Comparison of ENCODE assay signal across 1 cellular context in the genomic region with DNA sequence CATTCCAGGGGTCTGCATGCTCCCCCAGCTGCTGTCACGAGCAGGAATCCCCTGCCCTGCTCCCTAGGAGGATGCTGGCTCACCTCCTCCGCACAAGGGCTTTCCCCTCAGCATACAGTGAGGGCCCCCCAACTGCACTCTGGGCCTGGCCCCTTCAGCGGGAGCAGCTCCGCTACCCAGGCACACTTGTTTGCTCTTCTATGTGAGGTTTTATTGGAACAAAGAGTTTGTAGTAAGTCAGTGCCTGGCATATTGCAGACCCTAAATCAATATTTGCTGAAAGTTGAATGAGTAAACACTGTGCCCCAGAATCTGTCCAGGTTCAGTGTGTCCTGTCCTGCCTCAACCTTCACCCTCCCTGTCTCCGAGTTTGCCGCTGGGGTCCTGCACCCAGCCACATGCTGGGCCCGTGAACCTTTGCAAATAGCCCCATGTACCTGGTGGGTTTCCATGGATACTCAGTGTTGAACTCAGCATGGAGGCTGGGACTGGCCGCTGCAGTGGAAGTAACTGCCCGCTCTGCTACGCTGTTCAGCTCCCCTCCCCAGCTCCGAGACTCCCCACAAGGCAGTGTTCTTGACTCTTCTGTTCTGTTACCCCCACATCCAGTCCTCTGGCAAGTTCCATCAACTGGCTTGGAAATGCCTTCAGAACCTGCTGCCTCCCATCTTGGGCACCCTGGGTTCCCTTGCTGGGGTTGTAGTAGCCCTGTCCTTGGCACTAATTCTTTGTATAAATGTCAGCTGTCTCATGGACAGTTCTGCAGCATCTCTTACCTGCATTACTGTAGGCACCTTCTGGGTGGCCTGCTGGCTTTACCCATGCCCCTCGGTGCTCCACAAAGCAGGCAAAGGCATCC.
A peak's percentile ranks its signal among the peaks of the same experiment; 100 is the strongest.
TF ChIP-seq lines count a peak whose summit lies in the region.

No MANE protein-coding gene starts in this region.

TF ChIP-seq in HepG2, 621 proteins besides CTCF, POLR2A, EP300 and RAD21 (continued from another document and continues in another):
- no peak for TF ChIP-seq NFRKB (IDR thresholded peaks at IDR 0.05)
- no peak; the same call in 1 of the 2 replicates for TF ChIP-seq ZMAT3 (CRISPR knock-in tag; conservative IDR thresholded peaks at IDR 0.05)
- TF ChIP-seq, protein P1, sequence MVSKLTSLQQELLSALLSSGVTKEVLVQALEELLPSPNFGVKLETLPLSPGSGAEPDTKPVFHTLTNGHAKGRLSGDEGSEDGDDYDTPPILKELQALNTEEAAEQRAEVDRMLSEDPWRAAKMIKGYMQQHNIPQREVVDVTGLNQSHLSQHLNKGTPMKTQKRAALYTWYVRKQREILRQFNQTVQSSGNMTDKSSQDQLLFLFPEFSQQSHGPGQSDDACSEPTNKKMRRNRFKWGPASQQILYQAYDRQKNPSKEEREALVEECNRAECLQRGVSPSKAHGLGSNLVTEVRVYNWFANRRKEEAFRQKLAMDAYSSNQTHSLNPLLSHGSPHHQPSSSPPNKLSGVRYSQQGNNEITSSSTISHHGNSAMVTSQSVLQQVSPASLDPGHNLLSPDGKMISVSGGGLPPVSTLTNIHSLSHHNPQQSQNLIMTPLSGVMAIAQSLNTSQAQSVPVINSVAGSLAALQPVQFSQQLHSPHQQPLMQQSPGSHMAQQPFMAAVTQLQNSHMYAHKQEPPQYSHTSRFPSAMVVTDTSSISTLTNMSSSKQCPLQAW (CRISPR knock-in tag; IDR thresholded peaks at IDR 0.05) = peak; percentile 94
- no peak for TF ChIP-seq ZFP82 (CRISPR knock-in tag; IDR thresholded peaks at IDR 0.05; ENCODE audit: borderline replicate concordance)
- TF ChIP-seq, protein P2, sequence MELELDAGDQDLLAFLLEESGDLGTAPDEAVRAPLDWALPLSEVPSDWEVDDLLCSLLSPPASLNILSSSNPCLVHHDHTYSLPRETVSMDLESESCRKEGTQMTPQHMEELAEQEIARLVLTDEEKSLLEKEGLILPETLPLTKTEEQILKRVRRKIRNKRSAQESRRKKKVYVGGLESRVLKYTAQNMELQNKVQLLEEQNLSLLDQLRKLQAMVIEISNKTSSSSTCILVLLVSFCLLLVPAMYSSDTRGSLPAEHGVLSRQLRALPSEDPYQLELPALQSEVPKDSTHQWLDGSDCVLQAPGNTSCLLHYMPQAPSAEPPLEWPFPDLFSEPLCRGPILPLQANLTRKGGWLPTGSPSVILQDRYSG (CRISPR knock-in tag; IDR thresholded peaks at IDR 0.05) = no peak
- TF ChIP-seq XRCC5 (optimal IDR thresholded peaks at IDR 0.05; ENCODE audit: low read length) = peak; percentile 57
- TF ChIP-seq ADNP (CRISPR knock-in tag; IDR thresholded peaks at IDR 0.05) = no peak
- peak in 1 of 2 experiments; percentile 42; a peak in 2 of 4 replicates for TF ChIP-seq NR2F1 (CRISPR knock-in tag; IDR thresholded peaks at IDR 0.05)
- TF ChIP-seq FOXJ3 (CRISPR knock-in tag; IDR thresholded peaks at IDR 0.05; ENCODE audit: borderline replicate concordance) = peak; percentile 95
- peak; percentile 75; the same call in 1 of the 2 replicates for TF ChIP-seq ZNF557 (CRISPR knock-in tag; IDR thresholded peaks at IDR 0.05)
- TF ChIP-seq ZFP37 (CRISPR knock-in tag; IDR thresholded peaks at IDR 0.05; ENCODE audit: borderline replicate concordance) = 0 out of 2 replicates have a peak, but pooled peaks have one; percentile 40
- TF ChIP-seq ARNTL (CRISPR knock-in tag; IDR thresholded peaks at IDR 0.05) = peak; percentile 70; the same call in 1 of the 2 replicates
- TF ChIP-seq, protein P3, sequence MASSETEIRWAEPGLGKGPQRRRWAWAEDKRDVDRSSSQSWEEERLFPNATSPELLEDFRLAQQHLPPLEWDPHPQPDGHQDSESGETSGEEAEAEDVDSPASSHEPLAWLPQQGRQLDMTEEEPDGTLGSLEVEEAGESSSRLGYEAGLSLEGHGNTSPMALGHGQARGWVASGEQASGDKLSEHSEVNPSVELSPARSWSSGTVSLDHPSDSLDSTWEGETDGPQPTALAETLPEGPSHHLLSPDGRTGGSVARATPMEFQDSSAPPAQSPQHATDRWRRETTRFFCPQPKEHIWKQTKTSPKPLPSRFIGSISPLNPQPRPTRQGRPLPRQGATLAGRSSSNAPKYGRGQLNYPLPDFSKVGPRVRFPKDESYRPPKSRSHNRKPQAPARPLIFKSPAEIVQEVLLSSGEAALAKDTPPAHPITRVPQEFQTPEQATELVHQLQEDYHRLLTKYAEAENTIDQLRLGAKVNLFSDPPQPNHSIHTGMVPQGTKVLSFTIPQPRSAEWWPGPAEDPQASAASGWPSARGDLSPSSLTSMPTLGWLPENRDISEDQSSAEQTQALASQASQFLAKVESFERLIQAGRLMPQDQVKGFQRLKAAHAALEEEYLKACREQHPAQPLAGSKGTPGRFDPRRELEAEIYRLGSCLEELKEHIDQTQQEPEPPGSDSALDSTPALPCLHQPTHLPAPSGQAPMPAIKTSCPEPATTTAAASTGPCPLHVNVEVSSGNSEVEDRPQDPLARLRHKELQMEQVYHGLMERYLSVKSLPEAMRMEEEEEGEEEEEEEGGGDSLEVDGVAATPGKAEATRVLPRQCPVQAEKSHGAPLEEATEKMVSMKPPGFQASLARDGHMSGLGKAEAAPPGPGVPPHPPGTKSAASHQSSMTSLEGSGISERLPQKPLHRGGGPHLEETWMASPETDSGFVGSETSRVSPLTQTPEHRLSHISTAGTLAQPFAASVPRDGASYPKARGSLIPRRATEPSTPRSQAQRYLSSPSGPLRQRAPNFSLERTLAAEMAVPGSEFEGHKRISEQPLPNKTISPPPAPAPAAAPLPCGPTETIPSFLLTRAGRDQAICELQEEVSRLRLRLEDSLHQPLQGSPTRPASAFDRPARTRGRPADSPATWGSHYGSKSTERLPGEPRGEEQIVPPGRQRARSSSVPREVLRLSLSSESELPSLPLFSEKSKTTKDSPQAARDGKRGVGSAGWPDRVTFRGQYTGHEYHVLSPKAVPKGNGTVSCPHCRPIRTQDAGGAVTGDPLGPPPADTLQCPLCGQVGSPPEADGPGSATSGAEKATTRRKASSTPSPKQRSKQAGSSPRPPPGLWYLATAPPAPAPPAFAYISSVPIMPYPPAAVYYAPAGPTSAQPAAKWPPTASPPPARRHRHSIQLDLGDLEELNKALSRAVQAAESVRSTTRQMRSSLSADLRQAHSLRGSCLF (CRISPR knock-in tag; IDR thresholded peaks at IDR 0.05; ENCODE audit: borderline replicate concordance) = no peak
- TF ChIP-seq, protein P4, sequence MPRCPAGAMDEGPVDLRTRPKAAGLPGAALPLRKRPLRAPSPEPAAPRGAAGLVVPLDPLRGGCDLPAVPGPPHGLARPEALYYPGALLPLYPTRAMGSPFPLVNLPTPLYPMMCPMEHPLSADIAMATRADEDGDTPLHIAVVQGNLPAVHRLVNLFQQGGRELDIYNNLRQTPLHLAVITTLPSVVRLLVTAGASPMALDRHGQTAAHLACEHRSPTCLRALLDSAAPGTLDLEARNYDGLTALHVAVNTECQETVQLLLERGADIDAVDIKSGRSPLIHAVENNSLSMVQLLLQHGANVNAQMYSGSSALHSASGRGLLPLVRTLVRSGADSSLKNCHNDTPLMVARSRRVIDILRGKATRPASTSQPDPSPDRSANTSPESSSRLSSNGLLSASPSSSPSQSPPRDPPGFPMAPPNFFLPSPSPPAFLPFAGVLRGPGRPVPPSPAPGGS (CRISPR knock-in tag; IDR thresholded peaks at IDR 0.05) = peak; percentile 79; the same call in 1 of the 2 replicates
- peak; percentile 97 for TF ChIP-seq ZNF772 (CRISPR knock-in tag; IDR thresholded peaks at IDR 0.05)
- TF ChIP-seq NPAS2 (CRISPR knock-in tag; IDR thresholded peaks at IDR 0.05; ENCODE audit: borderline replicate concordance) = no peak
- TF ChIP-seq ZNF354B (CRISPR knock-in tag; IDR thresholded peaks at IDR 0.05) = no peak
- TF ChIP-seq, protein P5, sequence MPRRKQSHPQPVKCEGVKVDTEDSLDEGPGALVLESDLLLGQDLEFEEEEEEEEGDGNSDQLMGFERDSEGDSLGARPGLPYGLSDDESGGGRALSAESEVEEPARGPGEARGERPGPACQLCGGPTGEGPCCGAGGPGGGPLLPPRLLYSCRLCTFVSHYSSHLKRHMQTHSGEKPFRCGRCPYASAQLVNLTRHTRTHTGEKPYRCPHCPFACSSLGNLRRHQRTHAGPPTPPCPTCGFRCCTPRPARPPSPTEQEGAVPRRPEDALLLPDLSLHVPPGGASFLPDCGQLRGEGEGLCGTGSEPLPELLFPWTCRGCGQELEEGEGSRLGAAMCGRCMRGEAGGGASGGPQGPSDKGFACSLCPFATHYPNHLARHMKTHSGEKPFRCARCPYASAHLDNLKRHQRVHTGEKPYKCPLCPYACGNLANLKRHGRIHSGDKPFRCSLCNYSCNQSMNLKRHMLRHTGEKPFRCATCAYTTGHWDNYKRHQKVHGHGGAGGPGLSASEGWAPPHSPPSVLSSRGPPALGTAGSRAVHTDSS (CRISPR knock-in tag; conservative IDR thresholded peaks at IDR 0.05) = 0 out of 2 replicates have a peak, but pooled peaks have one; percentile 50
- TF ChIP-seq MEIS2 (CRISPR knock-in tag; IDR thresholded peaks at IDR 0.05) = peak; percentile 85; the same call in 1 of the 2 replicates
- TF ChIP-seq RARA (CRISPR knock-in tag; IDR thresholded peaks at IDR 0.05) = peak; percentile 97
- TF ChIP-seq IKZF4 (CRISPR knock-in tag; IDR thresholded peaks at IDR 0.05; ENCODE audit: borderline replicate concordance, low read depth, not compliant biosample characterization) = peak; percentile 62
- peak; percentile 18; the same call in 1 of the 2 replicates for TF ChIP-seq ZFP1 (CRISPR knock-in tag; IDR thresholded peaks at IDR 0.05)
- no peak for TF ChIP-seq GTF3A (CRISPR knock-in tag; conservative IDR thresholded peaks at IDR 0.05)
- TF ChIP-seq SOX6 (IDR thresholded peaks at IDR 0.05) = no peak
- peak; percentile 97 for TF ChIP-seq SOX6 (CRISPR knock-in tag; IDR thresholded peaks at IDR 0.05)
- TF ChIP-seq, protein P6, sequence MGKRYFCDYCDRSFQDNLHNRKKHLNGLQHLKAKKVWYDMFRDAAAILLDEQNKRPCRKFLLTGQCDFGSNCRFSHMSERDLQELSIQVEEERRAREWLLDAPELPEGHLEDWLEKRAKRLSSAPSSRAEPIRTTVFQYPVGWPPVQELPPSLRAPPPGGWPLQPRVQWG (CRISPR knock-in tag; IDR thresholded peaks at IDR 0.05; ENCODE audit: borderline replicate concordance, low read depth) = no peak
- peak; percentile 31; the same call in 1 of the 2 replicates for TF ChIP-seq REPIN1 (CRISPR knock-in tag; IDR thresholded peaks at IDR 0.05; ENCODE audit: borderline replicate concordance, low read depth)
- TF ChIP-seq KDM5B (CRISPR knock-in tag; IDR thresholded peaks at IDR 0.05; ENCODE audit: borderline replicate concordance) = peak; percentile 58; the same call in 1 of the 2 replicates
- peak; percentile 40 for TF ChIP-seq MED8 (CRISPR knock-in tag; IDR thresholded peaks at IDR 0.05; ENCODE audit: insufficient replicate concordance)
- TF ChIP-seq REL (CRISPR knock-in tag; conservative IDR thresholded peaks at IDR 0.05) = no peak
- no peak for TF ChIP-seq U2AF2 (IDR thresholded peaks at IDR 0.05; ENCODE audit: low read depth, low read length)
- TF ChIP-seq, protein P7, sequence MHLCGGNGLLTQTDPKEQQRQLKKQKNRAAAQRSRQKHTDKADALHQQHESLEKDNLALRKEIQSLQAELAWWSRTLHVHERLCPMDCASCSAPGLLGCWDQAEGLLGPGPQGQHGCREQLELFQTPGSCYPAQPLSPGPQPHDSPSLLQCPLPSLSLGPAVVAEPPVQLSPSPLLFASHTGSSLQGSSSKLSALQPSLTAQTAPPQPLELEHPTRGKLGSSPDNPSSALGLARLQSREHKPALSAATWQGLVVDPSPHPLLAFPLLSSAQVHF (CRISPR knock-in tag; IDR thresholded peaks at IDR 0.05) = 0 out of 2 replicates have a peak, but pooled peaks have one; percentile 23
- 0 out of 2 replicates have a peak, but pooled peaks have one; percentile 12 for TF ChIP-seq NFKB2 (CRISPR knock-in tag; IDR thresholded peaks at IDR 0.05; ENCODE audit: borderline replicate concordance)
- TF ChIP-seq, protein P8, sequence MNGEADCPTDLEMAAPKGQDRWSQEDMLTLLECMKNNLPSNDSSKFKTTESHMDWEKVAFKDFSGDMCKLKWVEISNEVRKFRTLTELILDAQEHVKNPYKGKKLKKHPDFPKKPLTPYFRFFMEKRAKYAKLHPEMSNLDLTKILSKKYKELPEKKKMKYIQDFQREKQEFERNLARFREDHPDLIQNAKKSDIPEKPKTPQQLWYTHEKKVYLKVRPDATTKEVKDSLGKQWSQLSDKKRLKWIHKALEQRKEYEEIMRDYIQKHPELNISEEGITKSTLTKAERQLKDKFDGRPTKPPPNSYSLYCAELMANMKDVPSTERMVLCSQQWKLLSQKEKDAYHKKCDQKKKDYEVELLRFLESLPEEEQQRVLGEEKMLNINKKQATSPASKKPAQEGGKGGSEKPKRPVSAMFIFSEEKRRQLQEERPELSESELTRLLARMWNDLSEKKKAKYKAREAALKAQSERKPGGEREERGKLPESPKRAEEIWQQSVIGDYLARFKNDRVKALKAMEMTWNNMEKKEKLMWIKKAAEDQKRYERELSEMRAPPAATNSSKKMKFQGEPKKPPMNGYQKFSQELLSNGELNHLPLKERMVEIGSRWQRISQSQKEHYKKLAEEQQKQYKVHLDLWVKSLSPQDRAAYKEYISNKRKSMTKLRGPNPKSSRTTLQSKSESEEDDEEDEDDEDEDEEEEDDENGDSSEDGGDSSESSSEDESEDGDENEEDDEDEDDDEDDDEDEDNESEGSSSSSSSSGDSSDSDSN (CRISPR knock-in tag; IDR thresholded peaks at IDR 0.05) = peak; percentile 69
- TF ChIP-seq ZNF776 (CRISPR knock-in tag; IDR thresholded peaks at IDR 0.05) = 0 out of 2 replicates have a peak, but pooled peaks have one; percentile 46
- no peak for TF ChIP-seq KAT2B (IDR thresholded peaks at IDR 0.05; ENCODE audit: borderline replicate concordance, low read depth, low read length)
